12 cellular contexts compared by ENCODE assay signal in genomic region chr7:70072220-70072619, GRCh38.
DNase-seq lines count a peak whose midpoint lies in the region; ATAC-seq and TF ChIP-seq lines count a peak whose summit lies in the region.
"Had no signal": no experiment of that assay in that cellular context is flagged by ENCODE, and none has a peak within 500 bp of the region (broad histone marks: within the 10 kb centered on the region; RNA-seq: fewer than 3 reads in every experiment).

No MANE protein-coding gene starts in this region.

- H3K4me3 Mint-ChIP-seq in chondrocyte (ENCODE audit: unreplicated experiment), result no peak overlapping the region
- no peak overlapping the region for H3K4me3 Mint-ChIP-seq in stimulated activated memory B cell treated with anti-CD40 and anti-IgM and Interleukin-4, amounts not matched to agents 10 μg/mL and 1 μg/mL and 100 μg/mL, for 72 hours
- H3K4me3 Mint-ChIP-seq in activated CD8-positive, alpha-beta memory T cell treated with anti-CD3 and anti-CD28 coated beads, Interleukin-2, amount 10 ng/mL, durations not matched to agents 7 days and 5 days, result no peak overlapping the region
- H3K4me3 Mint-ChIP-seq: activated T-cell treated with anti-CD3 and anti-CD28 coated beads, Interleukin-2, amount 50 U/mL, for 72 hours; CD4-positive, alpha-beta memory T cell had no signal

- no peaks in the 10 kb centered on the region for H3K36me3 Mint-ChIP-seq in chondrocyte (ENCODE audit: low read depth)
- H3K36me3 Mint-ChIP-seq in stimulated activated memory B cell treated with anti-CD40 and anti-IgM and Interleukin-4, amounts not matched to agents 10 μg/mL and 1 μg/mL and 100 μg/mL, for 72 hours, result no peaks in the 10 kb centered on the region
- no peaks in the 10 kb centered on the region for H3K36me3 Mint-ChIP-seq in activated CD8-positive, alpha-beta memory T cell treated with anti-CD3 and anti-CD28 coated beads, Interleukin-2, amount 10 ng/mL, durations not matched to agents 7 days and 5 days
- H3K36me3 Mint-ChIP-seq: CD4-positive, alpha-beta memory T cell had no signal

- no peak for TF ChIP-seq CTCF in chondrocyte (IDR thresholded peaks at IDR 0.05)

- intact Hi-C loops in posterior cingulate gyrus (cut with DNase I), result no loop called here

- H3K9me3 Mint-ChIP-seq in chondrocyte (ENCODE audit: low read depth), result no peaks in the 10 kb centered on the region
- H3K9me3 Mint-ChIP-seq in stimulated activated memory B cell treated with anti-CD40 and anti-IgM and Interleukin-4, amounts not matched to agents 10 μg/mL and 1 μg/mL and 100 μg/mL, for 72 hours, result no peaks in the 10 kb centered on the region
- no peaks in the 10 kb centered on the region for H3K9me3 Mint-ChIP-seq in activated CD8-positive, alpha-beta memory T cell treated with anti-CD3 and anti-CD28 coated beads, Interleukin-2, amount 10 ng/mL, durations not matched to agents 7 days and 5 days (ENCODE audit: low read depth)
- H3K9me3 Mint-ChIP-seq: activated T-cell treated with anti-CD3 and anti-CD28 coated beads, Interleukin-2, amount 50 U/mL, for 72 hours had no signal

- peak overlapping the region; percentile 86 for H3K27ac Mint-ChIP-seq in chondrocyte (ENCODE audit: unreplicated experiment)
- no peak overlapping the region for H3K27ac Mint-ChIP-seq in stimulated activated memory B cell treated with anti-CD40 and anti-IgM and Interleukin-4, amounts not matched to agents 10 μg/mL and 1 μg/mL and 100 μg/mL, for 72 hours
- no peak overlapping the region for H3K27ac Mint-ChIP-seq in activated CD8-positive, alpha-beta memory T cell treated with anti-CD3 and anti-CD28 coated beads, Interleukin-2, amount 10 ng/mL, durations not matched to agents 7 days and 5 days
- H3K27ac Mint-ChIP-seq: activated T-cell treated with anti-CD3 and anti-CD28 coated beads, Interleukin-2, amount 50 U/mL, for 72 hours; CD4-positive, alpha-beta memory T cell had no signal

- CTCF ChIA-PET in activated CD8-positive, alpha-beta memory T cell treated with anti-CD3 and anti-CD28 coated beads, Interleukin-2, amount 10 ng/mL, durations not matched to agents 7 days and 5 days (lab: Charles Lee), result no interaction called here

- H3K27me3 Mint-ChIP-seq in chondrocyte (ENCODE audit: low read depth), result no peaks in the 10 kb centered on the region
- H3K27me3 Mint-ChIP-seq in stimulated activated memory B cell treated with anti-CD40 and anti-IgM and Interleukin-4, amounts not matched to agents 10 μg/mL and 1 μg/mL and 100 μg/mL, for 72 hours, result no peaks in the 10 kb centered on the region
- H3K27me3 Mint-ChIP-seq in activated CD8-positive, alpha-beta memory T cell treated with anti-CD3 and anti-CD28 coated beads, Interleukin-2, amount 10 ng/mL, durations not matched to agents 7 days and 5 days, result no peaks in the 10 kb centered on the region
- H3K27me3 Mint-ChIP-seq: CD4-positive, alpha-beta memory T cell had no signal

- DNase-seq in DMS 273 treated with DMSO at 0.1 percent for 48 hours (lab: John Stamatoyannopoulos, UW), result peak; percentile 90
- DNase-seq in NCI-H187 treated with DMSO at 0.1 percent for 48 hours (lab: John Stamatoyannopoulos, UW), result peak; percentile 52
- no peak for DNase-seq in chondrocyte (ENCODE audit: low spot score)
- peak; percentile 17 for DNase-seq in mucosa of gallbladder (ENCODE audit: low spot score)
- DNase-seq in posterior cingulate gyrus, result no peak
- DNase-seq in activated CD8-positive, alpha-beta memory T cell treated with anti-CD3 and anti-CD28 coated beads, Interleukin-2, amount 10 ng/mL, durations not matched to agents 7 days and 5 days, result no peak
- DNase-seq: activated T-cell treated with anti-CD3 and anti-CD28 coated beads, Interleukin-2, amount 50 U/mL, for 72 hours; CD4-positive, alpha-beta memory T cell; NCI-H446 treated with DMSO at 0.1 percent for 48 hours; T1000 had no signal

- peaks cover 26% of the 10 kb centered on the region for H3K4me1 Mint-ChIP-seq in chondrocyte (ENCODE audit: low read depth)
- peaks cover 5% of the 10 kb centered on the region for H3K4me1 Mint-ChIP-seq in stimulated activated memory B cell treated with anti-CD40 and anti-IgM and Interleukin-4, amounts not matched to agents 10 μg/mL and 1 μg/mL and 100 μg/mL, for 72 hours
- H3K4me1 Mint-ChIP-seq in activated CD8-positive, alpha-beta memory T cell treated with anti-CD3 and anti-CD28 coated beads, Interleukin-2, amount 10 ng/mL, durations not matched to agents 7 days and 5 days, result no peaks in the 10 kb centered on the region
- H3K4me1 Mint-ChIP-seq: CD4-positive, alpha-beta memory T cell had no signal

- ATAC-seq in stimulated activated memory B cell treated with anti-CD40 and anti-IgM and Interleukin-4, amounts not matched to agents 10 μg/mL and 1 μg/mL and 100 μg/mL, for 72 hours, result no peak
- ATAC-seq in activated CD8-positive, alpha-beta memory T cell treated with anti-CD3 and anti-CD28 coated beads, Interleukin-2, amount 10 ng/mL, durations not matched to agents 7 days and 5 days, result no peak
- no peak for ATAC-seq in GM19452 (IDR thresholded peaks at IDR 0.05; ENCODE audit: unreplicated experiment)
- ATAC-seq: activated T-cell treated with anti-CD3 and anti-CD28 coated beads, Interleukin-2, amount 50 U/mL, for 72 hours had no signal

Comparison
In these comparisons a context has a peak if more than half of its experiments do, and no peak if none do; other contexts are left out.
1. DNase-seq: peak in DMS 273 treated with DMSO at 0.1 percent for 48 hours (single experiment), NCI-H187 treated with DMSO at 0.1 percent for 48 hours (single experiment) and mucosa of gallbladder (single experiment); none in chondrocyte (single experiment), posterior cingulate gyrus (0 of 10) and activated CD8-positive, alpha-beta memory T cell treated with anti-CD3 and anti-CD28 coated beads, Interleukin-2, amount 10 ng/mL, durations not matched to agents 7 days and 5 days (single experiment).